11 cellular contexts compared by ENCODE assay signal in the genomic region with DNA sequence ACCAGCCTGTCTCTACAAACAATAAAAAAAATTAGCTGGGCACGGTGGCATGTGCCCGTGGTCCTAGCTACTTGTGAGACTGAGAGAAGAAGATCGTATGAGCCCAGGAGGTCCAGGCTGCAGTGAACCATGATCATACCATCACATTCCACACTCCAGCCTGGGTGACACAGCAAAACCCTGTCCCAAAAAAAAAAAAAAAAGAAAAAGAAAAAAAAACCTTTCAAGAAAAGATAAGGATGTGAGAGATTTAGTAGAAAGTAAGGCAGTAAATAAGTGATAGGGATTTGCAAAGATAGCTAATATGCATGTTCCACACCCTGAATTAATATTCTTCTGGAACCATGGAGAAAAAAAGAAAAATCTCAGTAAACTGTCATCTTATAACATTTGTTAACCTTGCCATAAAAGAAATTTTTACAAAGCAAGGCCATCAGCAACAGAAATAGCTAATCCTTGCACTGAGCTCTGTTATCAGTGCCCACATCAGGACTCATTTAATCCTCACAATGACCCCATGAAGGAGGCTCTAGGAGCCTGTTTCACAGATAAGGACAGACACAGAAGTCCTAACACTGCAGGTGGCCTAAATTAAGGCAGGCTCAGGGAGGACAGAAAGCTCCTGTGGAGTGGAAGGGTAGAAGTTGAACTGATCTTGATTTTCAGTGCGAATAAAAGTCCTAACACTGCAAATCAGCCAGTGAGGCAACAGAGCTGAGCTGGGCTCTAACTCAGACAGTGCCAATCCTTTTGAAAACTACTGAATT. TPM values are rescaled to one million over a fixed set of nuclear protein-coding genes. Genes with fewer than 3 reads are reported as not detected.
DNase-seq lines count a peak whose midpoint lies in the region; ATAC-seq and TF ChIP-seq lines count a peak whose summit lies in the region.
"Had no signal": no experiment of that assay in that cellular context is flagged by ENCODE, and none has a peak within 500 bp of the region (broad histone marks: within the 10 kb centered on the region; RNA-seq: fewer than 3 reads in every experiment).

No MANE protein-coding gene starts in this region.

- in situ Hi-C loops in Panc1 (cut with HindIII; ENCODE audit: low pct_unique_long_range_greater_than_20kb, low sequenced_read_pairs): no loop called here

- H3K4me1 Mint-ChIP-seq in activated CD4-positive, alpha-beta T cell treated with anti-CD3 and anti-CD28 coated beads for 36 hours: peaks cover 72% of the 10 kb centered on the region
- peaks cover 55 to 67% of the 10 kb centered on the region in 2 donors for H3K4me1 Mint-ChIP-seq in effector memory CD8-positive, alpha-beta T cell (ENCODE audit: low read depth in 2 of 2)

- H3K27ac ChIP-seq in Panc1 (ENCODE audit: low read length) (0 out of 2 replicates have a peak overlapping the region, but pooled peaks have one; percentile 12), parathyroid adenoma (peak overlapping the region; percentile 53)

- peaks cover 43% of the 10 kb centered on the region for H3K79me2 ChIP-seq in parathyroid adenoma

- H3K9me3 ChIP-seq in Panc1 (ENCODE audit: control insufficient read depth, insufficient read depth, low read depth, low read length): no peaks in the 10 kb centered on the region
- no peaks in the 10 kb centered on the region for H3K9me3 ChIP-seq in parathyroid adenoma (ENCODE audit: control insufficient read depth, low read length)

- ATAC-seq in activated CD4-positive, alpha-beta T cell treated with anti-CD3 and anti-CD28 coated beads for 36 hours: no peak
- ATAC-seq in Panc1 (peak; percentile 21; the same call in 1 of the 2 replicates), GM21737 (IDR thresholded peaks at IDR 0.05; ENCODE audit: unreplicated experiment) (no peak), HG03097 (IDR thresholded peaks at IDR 0.05; ENCODE audit: low FRiP score, unreplicated experiment) (no peak)
- peak; percentile 35 for ATAC-seq in effector memory CD8-positive, alpha-beta T cell (replicated peaks)

- H3K4me3 Mint-ChIP-seq in activated CD4-positive, alpha-beta T cell treated with anti-CD3 and anti-CD28 coated beads for 36 hours: no peak overlapping the region
- peak overlapping the region; percentile 50 to 74 for H3K4me3 Mint-ChIP-seq in effector memory CD8-positive, alpha-beta T cell

- H3K4me3 ChIP-seq in Panc1 (ENCODE audit: low read depth in 2 of 2, low read length in 2 of 2) (no peak overlapping the region), parathyroid adenoma (ENCODE audit: low read depth, low read length) (peak overlapping the region; percentile 15)

- CTCF ChIA-PET in activated CD4-positive, alpha-beta T cell treated with anti-CD3 and anti-CD28 coated beads for 36 hours (lab: Charles Lee): interaction anchor here (0.9 to 1.5 kb wide), 2 partner anchors 22 to 24 kb away, joined by 5 read pairs; no protein-coding TSS in a partner anchor
- CTCF ChIA-PET in Panc1 (lab: Charles Lee): no interaction called here

- H3K9ac ChIP-seq in parathyroid adenoma: no peak overlapping the region

- no peaks in the 10 kb centered on the region for H3K9me3 Mint-ChIP-seq in activated CD4-positive, alpha-beta T cell treated with anti-CD3 and anti-CD28 coated beads for 36 hours (ENCODE audit: low read depth)
- no peaks in the 10 kb centered on the region for H3K9me3 Mint-ChIP-seq in effector memory CD8-positive, alpha-beta T cell

- BruUV-seq in Panc1 (replicated peaks; lab: Mats Ljungman, UMichigan): TSS peak; percentile 9

- peak overlapping the region; percentile 60 for H3K27ac Mint-ChIP-seq in activated CD4-positive, alpha-beta T cell treated with anti-CD3 and anti-CD28 coated beads for 36 hours
- H3K27ac Mint-ChIP-seq in effector memory CD8-positive, alpha-beta T cell: peak overlapping the region in 1 of 2 donors; percentile 85

- H3K4me1 ChIP-seq in Panc1 (ENCODE audit: control insufficient read depth, insufficient read depth, low read length) (peaks cover 29% of the 10 kb centered on the region), parathyroid adenoma (peaks cover 11% of the 10 kb centered on the region)

- peak overlapping the region; percentile 54 for H3K4me2 ChIP-seq in parathyroid adenoma (ENCODE audit: low read length)

- peaks cover 24% of the 10 kb centered on the region for H3K36me3 Mint-ChIP-seq in activated CD4-positive, alpha-beta T cell treated with anti-CD3 and anti-CD28 coated beads for 36 hours (ENCODE audit: low read depth)
- H3K36me3 Mint-ChIP-seq in effector memory CD8-positive, alpha-beta T cell (ENCODE audit: insufficient read depth): peaks cover 88% of the 10 kb centered on the region

- H3K36me3 ChIP-seq in Panc1 (ENCODE audit: control insufficient read depth, insufficient read depth, low read length) (no peaks in the 10 kb centered on the region), parathyroid adenoma (ENCODE audit: control insufficient read depth, insufficient read depth, low read length) (no peaks in the 10 kb centered on the region)

- DNase-seq in activated CD4-positive, alpha-beta T cell treated with anti-CD3 and anti-CD28 coated beads for 36 hours: no peak
- no peak for DNase-seq in activated CD4-positive, alpha-beta T cell treated with anti-CD3 and anti-CD28 coated beads for 48 hours
- DNase-seq in Panc1 (ENCODE audit: low read depth, low spot score) (no peak), HCEC 1CT (no peak)
- DNase-seq in effector memory CD8-positive, alpha-beta T cell: no peak
- DNase-seq: NCI-H1417 treated with DMSO at 0.1 percent for 48 hours, SIG-M5 had no signal

- TF ChIP-seq CTCF in Panc1 (IDR thresholded peaks at IDR 0.05) (no peak), parathyroid adenoma (IDR thresholded peaks at IDR 0.05) (no peak)

- H2AFZ ChIP-seq in parathyroid adenoma: no peak overlapping the region

- POLR2A ChIA-PET in activated CD4-positive, alpha-beta T cell treated with anti-CD3 and anti-CD28 coated beads for 36 hours (lab: Charles Lee): interaction anchor here (0.7 to 0.9 kb wide), 2 partner anchors 15 to 60 kb away, joined by 6 to 9 read pairs; no protein-coding TSS in a partner anchor
- POLR2A ChIA-PET in Panc1 (lab: Charles Lee): interaction anchor here (0.6 kb wide), 1 partner anchor 24 kb away, joined by 8 read pairs; no protein-coding TSS in a partner anchor

- H3K27me3 Mint-ChIP-seq in activated CD4-positive, alpha-beta T cell treated with anti-CD3 and anti-CD28 coated beads for 36 hours: no peaks in the 10 kb centered on the region
- H3K27me3 Mint-ChIP-seq in effector memory CD8-positive, alpha-beta T cell: no peaks in the 10 kb centered on the region

- intact Hi-C loops in activated CD4-positive, alpha-beta T cell treated with anti-CD3 and anti-CD28 coated beads for 36 hours (cut with DNase I, micrococcal nuclease): no loop called here
- intact Hi-C loops in Panc1 (cut with micrococcal nuclease; ENCODE audit: unreplicated experiment): no loop called here

- H3K27me3 ChIP-seq in Panc1 (ENCODE audit: control insufficient read depth, insufficient read depth, low read length) (no peaks in the 10 kb centered on the region), parathyroid adenoma (ENCODE audit: control insufficient read depth, insufficient read depth, low read length) (no peaks in the 10 kb centered on the region)

RNA-seq across cellular contexts. Expression of gene GNB1, which starts 7.6 kb away (rescaled TPM):
- total RNA-seq in activated CD4-positive, alpha-beta T cell treated with anti-CD3 and anti-CD28 coated beads for 36 hours: 100 to 1,000 TPM; 347 to 669 TPM
- total RNA-seq in Panc1 (2021; ENCODE audit: unreplicated experiment): 499 TPM
- 736 TPM for polyA plus RNA-seq in Panc1 (2012; ENCODE audit: insufficient read length)

RNA-seq across cellular contexts. Expression of gene CALML6, which starts 31.8 kb away (rescaled TPM):
- under 1 TPM; 0.21 to 0.81 TPM for total RNA-seq in activated CD4-positive, alpha-beta T cell treated with anti-CD3 and anti-CD28 coated beads for 36 hours
- total RNA-seq in Panc1 (2021; ENCODE audit: unreplicated experiment): 1.5 TPM
- 1.8 TPM for polyA plus RNA-seq in Panc1 (2012; ENCODE audit: insufficient read length)

RNA-seq across cellular contexts. Expression of gene TMEM52, which starts 35.8 kb away (rescaled TPM):
- 1 to 10 TPM in 1 of 2 experiments, under 1 TPM in 1; 0.88 to 1.1 TPM for total RNA-seq in activated CD4-positive, alpha-beta T cell treated with anti-CD3 and anti-CD28 coated beads for 36 hours
- 2.5 TPM for total RNA-seq in Panc1 (2021; ENCODE audit: unreplicated experiment)
- 4.1 TPM for polyA plus RNA-seq in Panc1 (2012; ENCODE audit: insufficient read length)
- total RNA-seq: ureter had no signal

Comparison
In these comparisons a context has a peak if more than half of its experiments do, and no peak if none do; other contexts are left out.
1. ATAC-seq: peak in Panc1 (single experiment) and effector memory CD8-positive, alpha-beta T cell (single experiment); none in activated CD4-positive, alpha-beta T cell treated with anti-CD3 and anti-CD28 coated beads for 36 hours (single experiment), GM21737 (single experiment) and HG03097 (single experiment).